In genomic region chr14:95695051-95695450, GRCh38 we compare ENCODE assay signal across 16 cellular contexts. TPM values are rescaled to one million over a fixed set of nuclear protein-coding genes. Genes with fewer than 3 reads are reported as not detected.
DNase-seq lines count a peak whose midpoint lies in the region; ATAC-seq and TF ChIP-seq lines count a peak whose summit lies in the region.
"Had no signal": no experiment of that assay in that cellular context is flagged by ENCODE, and none has a peak within 500 bp of the region (broad histone marks: within the 10 kb centered on the region; RNA-seq: fewer than 3 reads in every experiment).

No MANE protein-coding gene starts in this region.

- no peaks in the 10 kb centered on the region for H3K9me3 ChIP-seq in BLaER1 treated with 17β-estradiol and CSF1 and Interleukin-3, amounts not matched to agents 10 nM and 100 nM (replicated peaks in 1 of 11)
- H3K9me3 ChIP-seq: Caco-2, HAP-1 had no signal

- intact Hi-C loops in activated B cell treated with CpG ODN at 0.5 μM for 24 hours (cut with micrococcal nuclease) = loop anchor here (5.0 to 10.0 kb wide), 3 partner anchors 33 to 370 kb away; no protein-coding TSS in a partner anchor

- peak overlapping the region in 1 of 10 experiments; percentile 1; a peak in 1 of 20 replicates for H3K4me3 ChIP-seq in BLaER1 treated with 17β-estradiol and CSF1 and Interleukin-3, amounts not matched to agents 10 nM and 100 nM
- H3K4me3 ChIP-seq: HAP-1 had no signal

- H3K27me3 Mint-ChIP-seq in activated B cell treated with CpG ODN at 0.5 μM for 24 hours = peaks cover 13% of the 10 kb centered on the region
- no peaks in the 10 kb centered on the region for H3K27me3 Mint-ChIP-seq in neural crest cell (ENCODE audit: low read depth)
- peaks cover 34% of the 10 kb centered on the region for H3K27me3 Mint-ChIP-seq in type B pancreatic cell

- H3K4me3 Mint-ChIP-seq in activated B cell treated with CpG ODN at 0.5 μM for 24 hours = no peak overlapping the region
- H3K4me3 Mint-ChIP-seq in neural crest cell = no peak overlapping the region
- no peak overlapping the region for H3K4me3 Mint-ChIP-seq in type B pancreatic cell
- H3K4me3 Mint-ChIP-seq: CD4-positive, CD25-positive, alpha-beta regulatory T cell had no signal

- TF ChIP-seq CTCF in activated B cell treated with CpG ODN at 0.5 μM for 24 hours (IDR thresholded peaks at IDR 0.05) (no peak), neural crest cell (conservative IDR thresholded peaks at IDR 0.05) (no peak), type B pancreatic cell (conservative IDR thresholded peaks at IDR 0.05) (no peak)

- CTCF ChIA-PET in activated B cell treated with CpG ODN at 0.5 μM for 24 hours (lab: Charles Lee) = interaction anchor here (0.7 to 2.0 kb wide), 3 partner anchors 19 to 31 kb away, joined by 3 to 5 read pairs (median 3); partner anchors contain the start of gene TCL1A

- H3K27ac Mint-ChIP-seq in activated B cell treated with CpG ODN at 0.5 μM for 24 hours (peak overlapping the region; percentile 94), neural crest cell (ENCODE audit: unreplicated experiment) (peak overlapping the region; percentile 68), type B pancreatic cell (no peak overlapping the region)
- H3K27ac Mint-ChIP-seq: CD4-positive, CD25-positive, alpha-beta regulatory T cell had no signal

- H3K4me2 ChIP-seq in BLaER1 treated with 17β-estradiol and CSF1 and Interleukin-3, amounts not matched to agents 10 nM and 100 nM = peak overlapping the region; percentile 63 to 93 (median 82)

- H3K9me3 Mint-ChIP-seq in activated B cell treated with CpG ODN at 0.5 μM for 24 hours (no peaks in the 10 kb centered on the region), neural crest cell (no peaks in the 10 kb centered on the region), type B pancreatic cell (no peaks in the 10 kb centered on the region)
- H3K9me3 Mint-ChIP-seq: CD4-positive, CD25-positive, alpha-beta regulatory T cell had no signal

- no peaks in the 10 kb centered on the region for H4K20me1 ChIP-seq in BLaER1 treated with 17β-estradiol and CSF1 and Interleukin-3, amounts not matched to agents 10 nM and 100 nM

- H3K27me3 ChIP-seq in BLaER1 treated with 17β-estradiol and CSF1 and Interleukin-3, amounts not matched to agents 10 nM and 100 nM = no peaks in the 10 kb centered on the region; a peak in 1 of 22 replicates

- no peaks in the 10 kb centered on the region for H3K36me3 ChIP-seq in BLaER1 treated with 17β-estradiol and CSF1 and Interleukin-3, amounts not matched to agents 10 nM and 100 nM
- H3K36me3 ChIP-seq: HAP-1 had no signal

- POLR2A ChIA-PET in activated B cell treated with CpG ODN at 0.5 μM for 24 hours (lab: Charles Lee) = interaction anchor here (2.5 to 8.0 kb wide), 6 partner anchors 14 to 33 kb away, joined by 7 to 116 read pairs (median 44); partner anchors contain the start of gene TCL1A

- peak overlapping the region in 10 of 11 experiments; percentile 4 to 91 (median 82); a peak in 17 of 22 replicates for H3K27ac ChIP-seq in BLaER1 treated with 17β-estradiol and CSF1 and Interleukin-3, amounts not matched to agents 10 nM and 100 nM

- no peak for ATAC-seq in activated B cell treated with CpG ODN at 0.5 μM for 24 hours (ENCODE audit: low read depth)

- H3K9ac ChIP-seq in BLaER1 treated with 17β-estradiol and CSF1 and Interleukin-3, amounts not matched to agents 10 nM and 100 nM = peak overlapping the region in 6 of 11 experiments; percentile 60 to 79 (median 74); a peak in 11 of 22 replicates

- H3K36me3 Mint-ChIP-seq in activated B cell treated with CpG ODN at 0.5 μM for 24 hours (ENCODE audit: low read depth) (peaks cover 1% of the 10 kb centered on the region), neural crest cell (ENCODE audit: low read depth) (no peaks in the 10 kb centered on the region), type B pancreatic cell (no peaks in the 10 kb centered on the region)
- H3K36me3 Mint-ChIP-seq: CD4-positive, CD25-positive, alpha-beta regulatory T cell had no signal

- peaks cover 75 to 100% (median 99%) of the 10 kb centered on the region in 10 experiments for H3K4me1 ChIP-seq in BLaER1 treated with 17β-estradiol and CSF1 and Interleukin-3, amounts not matched to agents 10 nM and 100 nM
- H3K4me1 ChIP-seq: Caco-2 had no signal

- peaks cover 91% of the 10 kb centered on the region for H3K4me1 Mint-ChIP-seq in activated B cell treated with CpG ODN at 0.5 μM for 24 hours
- H3K4me1 Mint-ChIP-seq in neural crest cell = peaks cover 15% of the 10 kb centered on the region
- H3K4me1 Mint-ChIP-seq in type B pancreatic cell (ENCODE audit: unreplicated experiment) = peaks cover 6% of the 10 kb centered on the region
- H3K4me1 Mint-ChIP-seq: CD4-positive, CD25-positive, alpha-beta regulatory T cell had no signal

- DNase-seq in activated B cell treated with CpG ODN at 0.5 μM for 24 hours (no peak), neural crest cell (ENCODE audit: low read depth, low spot score) (no peak), type B pancreatic cell (ENCODE audit: extremely low spot score, unreplicated experiment) (peak; percentile 54), NOMO-1 treated with DMSO at 0.1 percent for 48 hours (lab: John Stamatoyannopoulos, UW; ENCODE audit: unreplicated experiment) (no peak), NCI-H128 (lab: John Stamatoyannopoulos, UW; ENCODE audit: unreplicated experiment) (no peak), ecto neural progenitor cell (ENCODE audit: low spot score) (no peak)
- DNase-seq: Caco-2; CD4-positive, CD25-positive, alpha-beta regulatory T cell; DMS79; GDM1; KG1 had no signal

RNA-seq across cellular contexts. Expression of gene TCL1B, which starts 8.8 kb away (rescaled TPM):
- total RNA-seq in activated B cell treated with CpG ODN at 0.5 μM for 24 hours (1.1 and 1.2 TPM in 2 replicates), neural crest cell (not detected in 2 replicates), type B pancreatic cell (ENCODE audit: low replicate concordance) (not detected in 2 replicates)
- total RNA-seq: A172; Caco-2; CD4-positive, CD25-positive, alpha-beta regulatory T cell; H4; HT-29 had no signal

RNA-seq across cellular contexts. Expression of gene TCL1A, which starts 18.9 kb away (rescaled TPM):
- 228 and 234 TPM in 2 replicates for total RNA-seq in activated B cell treated with CpG ODN at 0.5 μM for 24 hours
- total RNA-seq in neural crest cell = not detected in 2 replicates
- total RNA-seq in type B pancreatic cell (ENCODE audit: low replicate concordance) = not detected in 2 replicates
- total RNA-seq: A172, Caco-2, H4, HT-29 had no signal

Comparison
In these comparisons a context has a peak if more than half of its experiments do, and no peak if none do; other contexts are left out.
1. RNA of gene TCL1A, which starts 18.9 kb away (total RNA-seq): 228 to 234 TPM in activated B cell treated with CpG ODN at 0.5 μM for 24 hours; not detected in neural crest cell and not detected in type B pancreatic cell; every median in the first group is over 100 times any median in the second.